Comparison of ENCODE assay signal across 1 cellular context in the genomic region with DNA sequence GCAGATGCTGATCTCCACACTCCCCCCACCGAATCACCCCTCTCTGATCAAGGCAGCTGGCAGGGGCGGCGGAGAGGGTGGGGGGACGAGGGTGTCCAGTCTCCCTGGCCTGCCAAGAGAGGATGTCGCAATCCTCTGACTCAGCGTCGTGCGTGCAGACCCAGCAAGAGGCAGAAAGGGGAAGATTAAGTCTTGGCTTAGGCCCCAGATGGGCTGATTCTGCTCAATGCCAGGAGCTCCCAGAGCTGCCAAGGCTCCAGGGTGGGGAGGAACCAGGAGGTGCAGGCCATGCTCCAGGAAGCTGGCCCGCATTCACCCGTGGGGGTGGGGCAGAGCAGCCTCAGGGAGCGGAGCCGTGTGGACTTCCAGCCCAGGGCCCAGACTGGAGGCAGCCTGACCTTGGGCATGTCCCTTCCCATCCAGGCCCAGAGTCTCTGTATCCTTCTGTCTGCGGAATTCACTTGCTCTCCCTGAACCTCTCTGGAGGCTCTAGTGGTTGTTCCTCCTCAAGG.
TF ChIP-seq lines count a peak whose summit lies in the region.

No MANE protein-coding gene starts in this region.

TF ChIP-seq in HepG2, 621 proteins besides CTCF, POLR2A, EP300 and RAD21 (continued from another document and continues in another):
- TF ChIP-seq, protein P1, sequence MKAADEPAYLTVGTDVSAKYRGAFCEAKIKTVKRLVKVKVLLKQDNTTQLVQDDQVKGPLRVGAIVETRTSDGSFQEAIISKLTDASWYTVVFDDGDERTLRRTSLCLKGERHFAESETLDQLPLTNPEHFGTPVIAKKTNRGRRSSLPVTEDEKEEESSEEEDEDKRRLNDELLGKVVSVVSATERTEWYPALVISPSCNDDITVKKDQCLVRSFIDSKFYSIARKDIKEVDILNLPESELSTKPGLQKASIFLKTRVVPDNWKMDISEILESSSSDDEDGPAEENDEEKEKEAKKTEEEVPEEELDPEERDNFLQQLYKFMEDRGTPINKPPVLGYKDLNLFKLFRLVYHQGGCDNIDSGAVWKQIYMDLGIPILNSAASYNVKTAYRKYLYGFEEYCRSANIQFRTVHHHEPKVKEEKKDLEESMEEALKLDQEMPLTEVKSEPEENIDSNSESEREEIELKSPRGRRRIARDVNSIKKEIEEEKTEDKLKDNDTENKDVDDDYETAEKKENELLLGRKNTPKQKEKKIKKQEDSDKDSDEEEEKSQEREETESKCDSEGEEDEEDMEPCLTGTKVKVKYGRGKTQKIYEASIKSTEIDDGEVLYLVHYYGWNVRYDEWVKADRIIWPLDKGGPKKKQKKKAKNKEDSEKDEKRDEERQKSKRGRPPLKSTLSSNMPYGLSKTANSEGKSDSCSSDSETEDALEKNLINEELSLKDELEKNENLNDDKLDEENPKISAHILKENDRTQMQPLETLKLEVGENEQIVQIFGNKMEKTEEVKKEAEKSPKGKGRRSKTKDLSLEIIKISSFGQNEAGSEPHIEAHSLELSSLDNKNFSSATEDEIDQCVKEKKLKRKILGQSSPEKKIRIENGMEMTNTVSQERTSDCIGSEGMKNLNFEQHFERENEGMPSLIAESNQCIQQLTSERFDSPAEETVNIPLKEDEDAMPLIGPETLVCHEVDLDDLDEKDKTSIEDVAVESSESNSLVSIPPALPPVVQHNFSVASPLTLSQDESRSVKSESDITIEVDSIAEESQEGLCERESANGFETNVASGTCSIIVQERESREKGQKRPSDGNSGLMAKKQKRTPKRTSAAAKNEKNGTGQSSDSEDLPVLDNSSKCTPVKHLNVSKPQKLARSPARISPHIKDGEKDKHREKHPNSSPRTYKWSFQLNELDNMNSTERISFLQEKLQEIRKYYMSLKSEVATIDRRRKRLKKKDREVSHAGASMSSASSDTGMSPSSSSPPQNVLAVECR (CRISPR knock-in tag; IDR thresholded peaks at IDR 0.05; ENCODE audit: borderline replicate concordance) = peak; percentile 22; the same call in 1 of the 2 replicates
- TF ChIP-seq, protein P2, sequence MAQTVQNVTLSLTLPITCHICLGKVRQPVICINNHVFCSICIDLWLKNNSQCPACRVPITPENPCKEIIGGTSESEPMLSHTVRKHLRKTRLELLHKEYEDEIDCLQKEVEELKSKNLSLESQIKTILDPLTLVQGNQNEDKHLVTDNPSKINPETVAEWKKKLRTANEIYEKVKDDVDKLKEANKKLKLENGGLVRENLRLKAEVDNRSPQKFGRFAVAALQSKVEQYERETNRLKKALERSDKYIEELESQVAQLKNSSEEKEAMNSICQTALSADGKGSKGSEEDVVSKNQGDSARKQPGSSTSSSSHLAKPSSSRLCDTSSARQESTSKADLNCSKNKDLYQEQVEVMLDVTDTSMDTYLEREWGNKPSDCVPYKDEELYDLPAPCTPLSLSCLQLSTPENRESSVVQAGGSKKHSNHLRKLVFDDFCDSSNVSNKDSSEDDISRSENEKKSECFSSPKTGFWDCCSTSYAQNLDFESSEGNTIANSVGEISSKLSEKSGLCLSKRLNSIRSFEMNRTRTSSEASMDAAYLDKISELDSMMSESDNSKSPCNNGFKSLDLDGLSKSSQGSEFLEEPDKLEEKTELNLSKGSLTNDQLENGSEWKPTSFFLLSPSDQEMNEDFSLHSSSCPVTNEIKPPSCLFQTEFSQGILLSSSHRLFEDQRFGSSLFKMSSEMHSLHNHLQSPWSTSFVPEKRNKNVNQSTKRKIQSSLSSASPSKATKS (CRISPR knock-in tag; IDR thresholded peaks at IDR 0.05) = no peak
- TF ChIP-seq HCFC1 (IDR thresholded peaks at IDR 0.05; ENCODE audit: low read depth, low read length) = no peak
- TF ChIP-seq, protein P3, sequence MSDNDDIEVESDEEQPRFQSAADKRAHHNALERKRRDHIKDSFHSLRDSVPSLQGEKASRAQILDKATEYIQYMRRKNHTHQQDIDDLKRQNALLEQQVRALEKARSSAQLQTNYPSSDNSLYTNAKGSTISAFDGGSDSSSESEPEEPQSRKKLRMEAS (IDR thresholded peaks at IDR 0.05) = peak; percentile 51
- TF ChIP-seq RELA (CRISPR knock-in tag; IDR thresholded peaks at IDR 0.05) = no peak
- TF ChIP-seq ATAD3A (CRISPR knock-in tag; IDR thresholded peaks at IDR 0.05) = no peak
- peak; percentile 67 for TF ChIP-seq ZFY (CRISPR knock-in tag; IDR thresholded peaks at IDR 0.05)
- TF ChIP-seq RORA (CRISPR knock-in tag; IDR thresholded peaks at IDR 0.05) = no peak
- no peak for TF ChIP-seq ZNF274 (CRISPR knock-in tag; IDR thresholded peaks at IDR 0.05)
- no peak for TF ChIP-seq ZFP36L1 (CRISPR knock-in tag; IDR thresholded peaks at IDR 0.05)
- TF ChIP-seq LCORL (IDR thresholded peaks at IDR 0.05) = no peak
- TF ChIP-seq LCORL (CRISPR knock-in tag; IDR thresholded peaks at IDR 0.05) = peak; percentile 40; the same call in 1 of the 2 replicates
- TF ChIP-seq, protein P4, sequence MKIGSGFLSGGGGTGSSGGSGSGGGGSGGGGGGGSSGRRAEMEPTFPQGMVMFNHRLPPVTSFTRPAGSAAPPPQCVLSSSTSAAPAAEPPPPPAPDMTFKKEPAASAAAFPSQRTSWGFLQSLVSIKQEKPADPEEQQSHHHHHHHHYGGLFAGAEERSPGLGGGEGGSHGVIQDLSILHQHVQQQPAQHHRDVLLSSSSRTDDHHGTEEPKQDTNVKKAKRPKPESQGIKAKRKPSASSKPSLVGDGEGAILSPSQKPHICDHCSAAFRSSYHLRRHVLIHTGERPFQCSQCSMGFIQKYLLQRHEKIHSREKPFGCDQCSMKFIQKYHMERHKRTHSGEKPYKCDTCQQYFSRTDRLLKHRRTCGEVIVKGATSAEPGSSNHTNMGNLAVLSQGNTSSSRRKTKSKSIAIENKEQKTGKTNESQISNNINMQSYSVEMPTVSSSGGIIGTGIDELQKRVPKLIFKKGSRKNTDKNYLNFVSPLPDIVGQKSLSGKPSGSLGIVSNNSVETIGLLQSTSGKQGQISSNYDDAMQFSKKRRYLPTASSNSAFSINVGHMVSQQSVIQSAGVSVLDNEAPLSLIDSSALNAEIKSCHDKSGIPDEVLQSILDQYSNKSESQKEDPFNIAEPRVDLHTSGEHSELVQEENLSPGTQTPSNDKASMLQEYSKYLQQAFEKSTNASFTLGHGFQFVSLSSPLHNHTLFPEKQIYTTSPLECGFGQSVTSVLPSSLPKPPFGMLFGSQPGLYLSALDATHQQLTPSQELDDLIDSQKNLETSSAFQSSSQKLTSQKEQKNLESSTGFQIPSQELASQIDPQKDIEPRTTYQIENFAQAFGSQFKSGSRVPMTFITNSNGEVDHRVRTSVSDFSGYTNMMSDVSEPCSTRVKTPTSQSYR (CRISPR knock-in tag; IDR thresholded peaks at IDR 0.05; ENCODE audit: borderline replicate concordance) = peak; percentile 84
- TF ChIP-seq ZC3H13 (CRISPR knock-in tag; IDR thresholded peaks at IDR 0.05) = no peak
- TF ChIP-seq FOXO1 (CRISPR knock-in tag; IDR thresholded peaks at IDR 0.05) = 0 out of 2 replicates have a peak, but pooled peaks have one; percentile 12
- TF ChIP-seq ZNF484 (CRISPR knock-in tag; IDR thresholded peaks at IDR 0.05; ENCODE audit: borderline replicate concordance, low read depth) = no peak
- no peak for TF ChIP-seq ZNF235 (CRISPR knock-in tag; IDR thresholded peaks at IDR 0.05; ENCODE audit: borderline replicate concordance)
- TF ChIP-seq, protein P5, sequence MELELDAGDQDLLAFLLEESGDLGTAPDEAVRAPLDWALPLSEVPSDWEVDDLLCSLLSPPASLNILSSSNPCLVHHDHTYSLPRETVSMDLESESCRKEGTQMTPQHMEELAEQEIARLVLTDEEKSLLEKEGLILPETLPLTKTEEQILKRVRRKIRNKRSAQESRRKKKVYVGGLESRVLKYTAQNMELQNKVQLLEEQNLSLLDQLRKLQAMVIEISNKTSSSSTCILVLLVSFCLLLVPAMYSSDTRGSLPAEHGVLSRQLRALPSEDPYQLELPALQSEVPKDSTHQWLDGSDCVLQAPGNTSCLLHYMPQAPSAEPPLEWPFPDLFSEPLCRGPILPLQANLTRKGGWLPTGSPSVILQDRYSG (CRISPR knock-in tag; IDR thresholded peaks at IDR 0.05) = no peak
- TF ChIP-seq MIER3 (CRISPR knock-in tag; IDR thresholded peaks at IDR 0.05; ENCODE audit: borderline replicate concordance) = no peak; the same call in 1 of the 2 replicates
- TF ChIP-seq, protein P6, sequence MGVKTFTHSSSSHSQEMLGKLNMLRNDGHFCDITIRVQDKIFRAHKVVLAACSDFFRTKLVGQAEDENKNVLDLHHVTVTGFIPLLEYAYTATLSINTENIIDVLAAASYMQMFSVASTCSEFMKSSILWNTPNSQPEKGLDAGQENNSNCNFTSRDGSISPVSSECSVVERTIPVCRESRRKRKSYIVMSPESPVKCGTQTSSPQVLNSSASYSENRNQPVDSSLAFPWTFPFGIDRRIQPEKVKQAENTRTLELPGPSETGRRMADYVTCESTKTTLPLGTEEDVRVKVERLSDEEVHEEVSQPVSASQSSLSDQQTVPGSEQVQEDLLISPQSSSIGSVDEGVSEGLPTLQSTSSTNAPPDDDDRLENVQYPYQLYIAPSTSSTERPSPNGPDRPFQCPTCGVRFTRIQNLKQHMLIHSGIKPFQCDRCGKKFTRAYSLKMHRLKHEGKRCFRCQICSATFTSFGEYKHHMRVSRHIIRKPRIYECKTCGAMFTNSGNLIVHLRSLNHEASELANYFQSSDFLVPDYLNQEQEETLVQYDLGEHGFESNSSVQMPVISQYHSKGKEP (CRISPR knock-in tag; IDR thresholded peaks at IDR 0.05) = no peak
- TF ChIP-seq, protein P7, sequence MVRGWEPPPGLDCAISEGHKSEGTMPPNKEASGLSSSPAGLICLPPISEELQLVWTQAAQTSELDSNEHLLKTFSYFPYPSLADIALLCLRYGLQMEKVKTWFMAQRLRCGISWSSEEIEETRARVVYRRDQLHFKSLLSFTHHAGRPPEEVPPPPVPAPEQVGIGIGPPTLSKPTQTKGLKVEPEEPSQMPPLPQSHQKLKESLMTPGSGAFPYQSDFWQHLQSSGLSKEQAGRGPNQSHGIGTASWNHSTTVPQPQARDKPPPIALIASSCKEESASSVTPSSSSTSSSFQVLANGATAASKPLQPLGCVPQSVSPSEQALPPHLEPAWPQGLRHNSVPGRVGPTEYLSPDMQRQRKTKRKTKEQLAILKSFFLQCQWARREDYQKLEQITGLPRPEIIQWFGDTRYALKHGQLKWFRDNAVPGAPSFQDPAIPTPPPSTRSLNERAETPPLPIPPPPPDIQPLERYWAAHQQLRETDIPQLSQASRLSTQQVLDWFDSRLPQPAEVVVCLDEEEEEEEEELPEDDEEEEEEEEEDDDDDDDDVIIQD (CRISPR knock-in tag; IDR thresholded peaks at IDR 0.05; ENCODE audit: low read depth) = no peak
- no peak for TF ChIP-seq ZNF468 (CRISPR knock-in tag; IDR thresholded peaks at IDR 0.05)
- no peak for TF ChIP-seq ZNF777 (CRISPR knock-in tag; IDR thresholded peaks at IDR 0.05)
- TF ChIP-seq PRMT3 (CRISPR knock-in tag; IDR thresholded peaks at IDR 0.05; ENCODE audit: borderline replicate concordance, low read depth) = no peak
- TF ChIP-seq ZFP82 (CRISPR knock-in tag; IDR thresholded peaks at IDR 0.05; ENCODE audit: borderline replicate concordance) = no peak
- no peak for TF ChIP-seq TCF7 (IDR thresholded peaks at IDR 0.05; ENCODE audit: low read depth)
- TF ChIP-seq, protein P8, sequence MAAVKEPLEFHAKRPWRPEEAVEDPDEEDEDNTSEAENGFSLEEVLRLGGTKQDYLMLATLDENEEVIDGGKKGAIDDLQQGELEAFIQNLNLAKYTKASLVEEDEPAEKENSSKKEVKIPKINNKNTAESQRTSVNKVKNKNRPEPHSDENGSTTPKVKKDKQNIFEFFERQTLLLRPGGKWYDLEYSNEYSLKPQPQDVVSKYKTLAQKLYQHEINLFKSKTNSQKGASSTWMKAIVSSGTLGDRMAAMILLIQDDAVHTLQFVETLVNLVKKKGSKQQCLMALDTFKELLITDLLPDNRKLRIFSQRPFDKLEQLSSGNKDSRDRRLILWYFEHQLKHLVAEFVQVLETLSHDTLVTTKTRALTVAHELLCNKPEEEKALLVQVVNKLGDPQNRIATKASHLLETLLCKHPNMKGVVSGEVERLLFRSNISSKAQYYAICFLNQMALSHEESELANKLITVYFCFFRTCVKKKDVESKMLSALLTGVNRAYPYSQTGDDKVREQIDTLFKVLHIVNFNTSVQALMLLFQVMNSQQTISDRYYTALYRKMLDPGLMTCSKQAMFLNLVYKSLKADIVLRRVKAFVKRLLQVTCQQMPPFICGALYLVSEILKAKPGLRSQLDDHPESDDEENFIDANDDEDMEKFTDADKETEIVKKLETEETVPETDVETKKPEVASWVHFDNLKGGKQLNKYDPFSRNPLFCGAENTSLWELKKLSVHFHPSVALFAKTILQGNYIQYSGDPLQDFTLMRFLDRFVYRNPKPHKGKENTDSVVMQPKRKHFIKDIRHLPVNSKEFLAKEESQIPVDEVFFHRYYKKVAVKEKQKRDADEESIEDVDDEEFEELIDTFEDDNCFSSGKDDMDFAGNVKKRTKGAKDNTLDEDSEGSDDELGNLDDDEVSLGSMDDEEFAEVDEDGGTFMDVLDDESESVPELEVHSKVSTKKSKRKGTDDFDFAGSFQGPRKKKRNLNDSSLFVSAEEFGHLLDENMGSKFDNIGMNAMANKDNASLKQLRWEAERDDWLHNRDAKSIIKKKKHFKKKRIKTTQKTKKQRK (IDR thresholded peaks at IDR 0.05; ENCODE audit: low read length) = no peak
- TF ChIP-seq, protein P9, sequence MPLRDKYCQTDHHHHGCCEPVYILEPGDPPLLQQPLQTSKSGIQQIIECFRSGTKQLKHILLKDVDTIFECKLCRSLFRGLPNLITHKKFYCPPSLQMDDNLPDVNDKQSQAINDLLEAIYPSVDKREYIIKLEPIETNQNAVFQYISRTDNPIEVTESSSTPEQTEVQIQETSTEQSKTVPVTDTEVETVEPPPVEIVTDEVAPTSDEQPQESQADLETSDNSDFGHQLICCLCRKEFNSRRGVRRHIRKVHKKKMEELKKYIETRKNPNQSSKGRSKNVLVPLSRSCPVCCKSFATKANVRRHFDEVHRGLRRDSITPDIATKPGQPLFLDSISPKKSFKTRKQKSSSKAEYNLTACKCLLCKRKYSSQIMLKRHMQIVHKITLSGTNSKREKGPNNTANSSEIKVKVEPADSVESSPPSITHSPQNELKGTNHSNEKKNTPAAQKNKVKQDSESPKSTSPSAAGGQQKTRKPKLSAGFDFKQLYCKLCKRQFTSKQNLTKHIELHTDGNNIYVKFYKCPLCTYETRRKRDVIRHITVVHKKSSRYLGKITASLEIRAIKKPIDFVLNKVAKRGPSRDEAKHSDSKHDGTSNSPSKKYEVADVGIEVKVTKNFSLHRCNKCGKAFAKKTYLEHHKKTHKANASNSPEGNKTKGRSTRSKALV (CRISPR knock-in tag; IDR thresholded peaks at IDR 0.05) = no peak
- TF ChIP-seq SETDB1 (CRISPR knock-in tag; IDR thresholded peaks at IDR 0.05; ENCODE audit: borderline replicate concordance) = no peak
- TF ChIP-seq MYNN (CRISPR knock-in tag; IDR thresholded peaks at IDR 0.05; ENCODE audit: low read depth) = no peak
- TF ChIP-seq, protein P10, sequence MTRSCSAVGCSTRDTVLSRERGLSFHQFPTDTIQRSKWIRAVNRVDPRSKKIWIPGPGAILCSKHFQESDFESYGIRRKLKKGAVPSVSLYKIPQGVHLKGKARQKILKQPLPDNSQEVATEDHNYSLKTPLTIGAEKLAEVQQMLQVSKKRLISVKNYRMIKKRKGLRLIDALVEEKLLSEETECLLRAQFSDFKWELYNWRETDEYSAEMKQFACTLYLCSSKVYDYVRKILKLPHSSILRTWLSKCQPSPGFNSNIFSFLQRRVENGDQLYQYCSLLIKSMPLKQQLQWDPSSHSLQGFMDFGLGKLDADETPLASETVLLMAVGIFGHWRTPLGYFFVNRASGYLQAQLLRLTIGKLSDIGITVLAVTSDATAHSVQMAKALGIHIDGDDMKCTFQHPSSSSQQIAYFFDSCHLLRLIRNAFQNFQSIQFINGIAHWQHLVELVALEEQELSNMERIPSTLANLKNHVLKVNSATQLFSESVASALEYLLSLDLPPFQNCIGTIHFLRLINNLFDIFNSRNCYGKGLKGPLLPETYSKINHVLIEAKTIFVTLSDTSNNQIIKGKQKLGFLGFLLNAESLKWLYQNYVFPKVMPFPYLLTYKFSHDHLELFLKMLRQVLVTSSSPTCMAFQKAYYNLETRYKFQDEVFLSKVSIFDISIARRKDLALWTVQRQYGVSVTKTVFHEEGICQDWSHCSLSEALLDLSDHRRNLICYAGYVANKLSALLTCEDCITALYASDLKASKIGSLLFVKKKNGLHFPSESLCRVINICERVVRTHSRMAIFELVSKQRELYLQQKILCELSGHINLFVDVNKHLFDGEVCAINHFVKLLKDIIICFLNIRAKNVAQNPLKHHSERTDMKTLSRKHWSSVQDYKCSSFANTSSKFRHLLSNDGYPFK (CRISPR knock-in tag; IDR thresholded peaks at IDR 0.05; ENCODE audit: borderline replicate concordance) = no peak
- no peak for TF ChIP-seq DNMT1 (CRISPR knock-in tag; IDR thresholded peaks at IDR 0.05)
